In the genomic region with DNA sequence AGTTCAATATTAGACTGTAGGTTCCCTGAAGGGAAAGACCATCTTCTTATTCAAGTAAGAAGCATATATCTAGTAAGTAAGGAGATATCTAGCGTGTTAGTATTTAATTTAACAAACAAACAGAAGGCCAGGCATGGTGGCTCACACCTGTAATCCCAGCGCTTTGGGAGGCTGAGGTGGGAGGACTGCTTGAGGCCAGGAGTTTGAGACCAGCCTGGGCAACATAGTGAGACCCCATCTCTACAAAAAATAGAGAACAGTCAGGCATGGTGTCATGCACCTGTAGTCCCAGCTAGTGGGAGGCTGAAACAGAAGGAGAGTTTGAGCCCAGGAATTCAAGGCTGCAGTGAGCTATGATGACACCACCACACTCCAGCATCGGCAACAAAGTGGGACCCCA, we compare ENCODE assay signal across 6 cellular contexts. TPM values are rescaled to one million over a fixed set of nuclear protein-coding genes. Genes with fewer than 3 reads are reported as not detected.
DNase-seq lines count a peak whose midpoint lies in the region; ATAC-seq, FAIRE-seq and TF ChIP-seq lines count a peak whose summit lies in the region.
"Not testable (repeated sequence)": the region's sequence is repeated elsewhere in the genome, so short reads cannot be mapped to it uniquely, and the experiment has no call there.

No MANE protein-coding gene starts in this region.

- not testable (repeated sequence) for H3K27ac ChIP-seq in HEK293 (ENCODE audit: extremely low read depth, low read depth, low read length); K562 (ENCODE audit: extremely low read depth, low read depth, low read length); endodermal cell (ENCODE audit: low read depth, low read length); HepG2 (ENCODE audit: extremely low read length, insufficient read depth, low read length)

- DNase-seq in T-helper 2 cell treated with Interferon-gamma antibody and Interleukin-4, amounts not matched to agents 5 μg/mL and 100 μg/mL, for 36 hours (ENCODE audit: low spot score); WTC11 (ENCODE audit: low spot score); K562 (ENCODE audit: extremely low read depth in 1 of 4, low spot score in 3 of 4); endodermal cell; HepG2 (ENCODE audit: low spot score): not testable (repeated sequence)

- H3K9me3 Mint-ChIP-seq in T-helper 2 cell treated with Interferon-gamma antibody and Interleukin-4, amounts not matched to agents 5 μg/mL and 100 μg/mL, for 36 hours, result not testable (repeated sequence)
- H3K9me3 Mint-ChIP-seq in WTC11 (peaks cover 12% of the 10 kb centered on the region; the same call in 1 of the 2 replicates), endodermal cell (peaks cover 13% of the 10 kb centered on the region)

- not testable (repeated sequence) for H3K9me3 ChIP-seq in HEK293 (ENCODE audit: control insufficient read depth, insufficient read depth, low read depth, low read length); K562 (replicated peaks; ENCODE audit: control insufficient read depth, insufficient read depth, low read depth, low read length); endodermal cell (ENCODE audit: control insufficient read depth, low read length); HepG2 (ENCODE audit: low read length)

- not testable (repeated sequence) for TF ChIP-seq POLR2A in K562 (conservative IDR thresholded peaks at IDR 0.05); HepG2 (IDR thresholded peaks at IDR 0.05; ENCODE audit: insufficient read depth in 1 of 2, low read depth in 2 of 2, low read length in 2 of 2)

- not testable (repeated sequence) for H3K4me3 Mint-ChIP-seq in T-helper 2 cell treated with Interferon-gamma antibody and Interleukin-4, amounts not matched to agents 5 μg/mL and 100 μg/mL, for 36 hours; WTC11; endodermal cell

- ATAC-seq in WTC11, K562, HepG2: not testable (repeated sequence)

- not testable (repeated sequence) for H3K4me3 ChIP-seq in HEK293 (ENCODE audit: low read depth, low read length); K562; endodermal cell (ENCODE audit: low read length); HepG2 (replicated peaks in 1 of 3; ENCODE audit: insufficient read depth in 1 of 3, low read depth in 2 of 3, low read length in 3 of 3)

- BruUV-seq in K562 (replicated peaks; lab: Mats Ljungman, UMichigan); HepG2 (replicated peaks; lab: Mats Ljungman, UMichigan): not testable (repeated sequence)

- not testable (repeated sequence) for FAIRE-seq in K562 (lab: Jason Lieb, UNC); HepG2 (lab: Jason Lieb, UNC)

- not testable (repeated sequence) for H3K36me3 ChIP-seq in HEK293 (ENCODE audit: control insufficient read depth in 2 of 2, insufficient read depth in 1 of 2, low read length in 2 of 2); HepG2 (replicated peaks in 1 of 2; ENCODE audit: control insufficient read depth in 1 of 2, insufficient read depth in 2 of 2, low read length in 2 of 2)
- H3K36me3 ChIP-seq in K562 (ENCODE audit: control insufficient read depth, insufficient read depth, low read length), result peaks cover 16% of the 10 kb centered on the region; the same call in 2 of the 3 replicates
- peaks cover 17% of the 10 kb centered on the region for H3K36me3 ChIP-seq in endodermal cell (ENCODE audit: control insufficient read depth, insufficient read depth, low read length)

- not testable (repeated sequence) for H3K9me1 ChIP-seq in K562 (ENCODE audit: control insufficient read depth, insufficient read depth, low read length)

- H3K79me2 ChIP-seq in K562 (ENCODE audit: control insufficient read depth, insufficient read depth, low read length), result peaks cover 19% of the 10 kb centered on the region
- not testable (repeated sequence) for H3K79me2 ChIP-seq in HepG2 (ENCODE audit: insufficient read depth, low read length)

- not testable (repeated sequence) for H3K27me3 ChIP-seq in K562 (ENCODE audit: control insufficient read depth in 2 of 2, insufficient read depth in 2 of 2, low read length in 2 of 2); endodermal cell (ENCODE audit: control insufficient read depth, insufficient read depth, low read length, poor library complexity, severe bottlenecking); HepG2 (ENCODE audit: control insufficient read depth in 1 of 2, insufficient read depth in 2 of 2, low read length in 2 of 2)

- not testable (repeated sequence) for TF ChIP-seq RAD21 in K562 (CRISPR knock-in tag; conservative IDR thresholded peaks at IDR 0.05 in 1 of 2, IDR thresholded peaks at IDR 0.05 in 1 of 2); HepG2 (CRISPR knock-in tag; IDR thresholded peaks at IDR 0.05)

- not testable (repeated sequence) for H3K4me1 ChIP-seq in HEK293 (ENCODE audit: control insufficient read depth, insufficient read depth, low read length); K562 (replicated peaks in 1 of 2; ENCODE audit: control insufficient read depth in 2 of 2, insufficient read depth in 2 of 2, low read length in 2 of 2); endodermal cell (ENCODE audit: control insufficient read depth, insufficient read depth, low read length); HepG2 (ENCODE audit: insufficient read depth, low read length)

- 100% methylated on average over 3 of the region's 3 CpGs for WGBS in K562 (ENCODE audit: insufficient coverage, low coverage, missing lambda C conversion rate)
- 97 to 100% methylated on average over 1 to 3 of the region's 3 CpGs for WGBS in endodermal cell (ENCODE audit: insufficient coverage in 1 of 2, insufficient read length in 1 of 2), 2 experiments
- 95% methylated on average over 3 of the region's 3 CpGs for WGBS in HepG2 (ENCODE audit: low lambda C conversion rate)

- POLR2A ChIA-PET in HEK293 (lab: Yijun Ruan, JAX), result interaction anchor here (0.6 kb wide), 1 partner anchor 23 kb away, joined by 5 read pairs; no protein-coding TSS in a partner anchor
- POLR2A ChIA-PET in WTC11 (lab: Charles Lee), result interaction anchor here (1.1 kb wide), 1 partner anchor 27 kb away, joined by 3 read pairs; a partner anchor contains a TSS
- POLR2A ChIA-PET in K562 (lab: Yijun Ruan, JAX), result interaction anchor here (0.6 kb wide), 1 partner anchor 45 kb away, joined by 3 read pairs; no protein-coding TSS in a partner anchor
- POLR2A ChIA-PET in HepG2 (lab: Yijun Ruan, JAX), result not testable (repeated sequence)

- H2AFZ ChIP-seq in K562 (ENCODE audit: low read depth, low read length); HepG2 (ENCODE audit: low read length): not testable (repeated sequence)

- in situ Hi-C loops in K562 (cut with MboI); HepG2 (cut with HindIII; ENCODE audit: extremely low pct_ligation_motif_present, low pct_unique_long_range_greater_than_20kb): not testable (repeated sequence)

- not testable (repeated sequence) for TF ChIP-seq CTCF in HEK293 (tag by site-specific recombination; IDR thresholded peaks at IDR 0.05); WTC11 (IDR thresholded peaks at IDR 0.05); K562 (IDR thresholded peaks at IDR 0.05 in 2 of 3, conservative IDR thresholded peaks at IDR 0.05 in 1 of 3; ENCODE audit: insufficient read depth in 2 of 3, low read depth in 1 of 3, low read length in 3 of 3); endodermal cell (conservative IDR thresholded peaks at IDR 0.05); HepG2 (CRISPR knock-in tag; IDR thresholded peaks at IDR 0.05)

- not testable (repeated sequence) for H4K20me1 ChIP-seq in K562 (replicated peaks; ENCODE audit: control insufficient read depth, insufficient read depth, low read length); HepG2 (ENCODE audit: insufficient read depth, low read length)

- H3K9ac ChIP-seq in K562 (ENCODE audit: insufficient read depth in 1 of 2, low read depth in 2 of 2, low read length in 2 of 2); endodermal cell (ENCODE audit: extremely low read depth, low read length, poor library complexity, severe bottlenecking); HepG2 (ENCODE audit: insufficient read depth, low read depth, low read length): not testable (repeated sequence)

- not testable (repeated sequence) for H3K4me2 ChIP-seq in K562 (ENCODE audit: insufficient read depth, low read length); HepG2 (ENCODE audit: low read depth, low read length)

- intact Hi-C loops in K562 (cut with micrococcal nuclease); HepG2 (cut with micrococcal nuclease; ENCODE audit: unreplicated experiment): not testable (repeated sequence)

- peak overlapping the region; percentile 6 for H3K27ac Mint-ChIP-seq in T-helper 2 cell treated with Interferon-gamma antibody and Interleukin-4, amounts not matched to agents 5 μg/mL and 100 μg/mL, for 36 hours
- H3K27ac Mint-ChIP-seq in WTC11, result 0 out of 2 replicates have a peak overlapping the region, but pooled peaks have one; percentile 47
- peak overlapping the region; percentile 63 for H3K27ac Mint-ChIP-seq in endodermal cell

- CTCF ChIA-PET in HEK293 (lab: Yijun Ruan, JAX), result interaction anchor here (0.6 to 1.3 kb wide), 3 partner anchors 14 to 255 kb away, joined by 3 to 11 read pairs (median 3); no protein-coding TSS in a partner anchor
- CTCF ChIA-PET in WTC11 (lab: Charles Lee); K562 (lab: Yijun Ruan, JAX; ENCODE audit: low intra/inter-chr PET ratio); HepG2 (lab: Yijun Ruan, JAX; ENCODE audit: low intra/inter-chr PET ratio, low total read pairs): not testable (repeated sequence)

- not testable (repeated sequence) for H3K4me1 Mint-ChIP-seq in T-helper 2 cell treated with Interferon-gamma antibody and Interleukin-4, amounts not matched to agents 5 μg/mL and 100 μg/mL, for 36 hours (ENCODE audit: low read depth)
- H3K4me1 Mint-ChIP-seq in WTC11 (peaks cover 32% of the 10 kb centered on the region), endodermal cell (peaks cover 25% of the 10 kb centered on the region)

- H3K36me3 Mint-ChIP-seq in T-helper 2 cell treated with Interferon-gamma antibody and Interleukin-4, amounts not matched to agents 5 μg/mL and 100 μg/mL, for 36 hours (ENCODE audit: low read depth), result peaks cover 27% of the 10 kb centered on the region
- H3K36me3 Mint-ChIP-seq in WTC11, result peaks cover 24% of the 10 kb centered on the region
- peaks cover 31% of the 10 kb centered on the region for H3K36me3 Mint-ChIP-seq in endodermal cell (ENCODE audit: low read depth)

- H3K27me3 Mint-ChIP-seq in T-helper 2 cell treated with Interferon-gamma antibody and Interleukin-4, amounts not matched to agents 5 μg/mL and 100 μg/mL, for 36 hours (ENCODE audit: low read depth); WTC11 (ENCODE audit: low read depth); endodermal cell (ENCODE audit: insufficient read depth): not testable (repeated sequence)

- not testable (repeated sequence) for TF ChIP-seq EP300 in K562 (IDR thresholded peaks at IDR 0.05; ENCODE audit: low read length); HepG2 (IDR thresholded peaks at IDR 0.05; ENCODE audit: low read depth in 2 of 2, low read length in 2 of 2); HepG2 (CRISPR knock-in tag; IDR thresholded peaks at IDR 0.05; ENCODE audit: borderline replicate concordance)

RNA-seq across cellular contexts. Expression of a gene that starts 27.3 kb away (rescaled TPM):
- total RNA-seq in WTC11 (2021) (35.5 to 42.2 TPM (median 38.0 TPM) in 3 replicates), K562 (2014; rRNA removed) (14.4 and 14.9 TPM in 2 replicates), K562 (2014; rRNA removed; fragmentation: Illumina TruSeq; extraction: Trizol) (28.1 and 31.6 TPM in 2 replicates), K562 (2015; rRNA removed; fragmentation: Illumina TruSeq; extraction: Trizol) (20.0 and 20.7 TPM in 2 replicates), K562 (2021) (23.2 and 27.5 TPM in 2 replicates), endodermal cell (10 to 100 TPM; 26.8 to 47.6 TPM), HepG2 (2016; rRNA removed; fragmentation: Illumina TruSeq; extraction: Trizol) (10.0 and 15.6 TPM in 2 replicates)
- 17.6 and 33.2 TPM in 2 replicates for total RNA-seq in K562 (2011; cell fraction: chromatin; rRNA removed; ENCODE audit: low replicate concordance)
- total RNA-seq in K562 (2011; cell fraction: nucleolus; rRNA removed), result 11.2 and 15.7 TPM in 2 replicates
- total RNA-seq in K562 (2011; cell fraction: nucleoplasm; rRNA removed), result 26.4 and 33.4 TPM in 2 replicates
- polyA plus RNA-seq in K562 (2011; rRNA removed) (49.5 and 50.2 TPM in 2 replicates), K562 (2014; fragmentation: Illumina TruSeq; extraction: Trizol) (21.1 and 26.8 TPM in 2 replicates), K562 (2014; fragmentation: Nextera tagmentation; extraction: Ambion mirVana) (10 to 100 TPM; 14.8 to 27.4 TPM), K562 (2014; rRNA removed) (19.8 and 20.1 TPM in 2 replicates), HepG2 (2011; rRNA removed) (4.3 and 7.6 TPM in 2 replicates)
- 10.7 and 25.6 TPM in 2 replicates for polyA plus RNA-seq in K562 (2011; cell fraction: cytosol; rRNA removed)
- polyA plus RNA-seq in K562 (2011; cell fraction: nucleus; rRNA removed), result 25.2 and 45.5 TPM in 2 replicates
- 13.6 and 20.7 TPM in 2 replicates for polyA plus RNA-seq in K562 (2012)
- polyA minus RNA-seq in K562 (2011; rRNA and poly(A)+ RNA removed), result 36.4 and 39.9 TPM in 2 replicates
- 18.9 and 23.6 TPM in 2 replicates for polyA minus RNA-seq in K562 (2011; cell fraction: cytosol; rRNA and poly(A)+ RNA removed)
- 7.1 and 17.2 TPM in 2 replicates for polyA minus RNA-seq in K562 (2011; cell fraction: nucleus; rRNA and poly(A)+ RNA removed)
- 31.1 TPM for polyA plus RNA-seq in endodermal cell (2013, experiment 1 of 2)
- 30.3 TPM for polyA plus RNA-seq in endodermal cell (2013, experiment 2 of 2)
- 2.8 and 5.8 TPM in 2 replicates for total RNA-seq in HepG2 (2016; cell fraction: cytosol; rRNA removed; fragmentation: Illumina TruSeq; extraction: Trizol; ENCODE audit: low read depth)
- 9.8 and 13.9 TPM in 2 replicates for total RNA-seq in HepG2 (2016; cell fraction: insoluble cytoplasmic fraction; rRNA removed; fragmentation: Illumina TruSeq; extraction: Trizol)
- 3.2 and 4.3 TPM in 2 replicates for total RNA-seq in HepG2 (2016; cell fraction: membrane; rRNA removed; fragmentation: Illumina TruSeq; extraction: Trizol)
- 7.9 and 8.8 TPM in 2 replicates for total RNA-seq in HepG2 (2016; cell fraction: nucleus; rRNA removed; fragmentation: Illumina TruSeq; extraction: Trizol)
- polyA plus RNA-seq in HepG2 (2011; cell fraction: cytosol; rRNA removed), result 4.0 and 4.3 TPM in 2 replicates
- 5.0 and 5.6 TPM in 2 replicates for polyA plus RNA-seq in HepG2 (2011; cell fraction: nucleus; rRNA removed)
- 3.6 and 5.3 TPM in 2 replicates for polyA plus RNA-seq in HepG2 (2012)
- polyA plus RNA-seq in HepG2 (2016; cell fraction: cytosol; fragmentation: Illumina TruSeq; extraction: Trizol; ENCODE audit: low read depth), result 0.28 and 0.32 TPM in 2 replicates
- polyA plus RNA-seq in HepG2 (2016; cell fraction: insoluble cytoplasmic fraction; fragmentation: Illumina TruSeq; extraction: Trizol; ENCODE audit: low read depth), result 9.9 and 10.1 TPM in 2 replicates
- polyA plus RNA-seq in HepG2 (2016; cell fraction: membrane; fragmentation: Illumina TruSeq; extraction: Trizol; ENCODE audit: low read depth), result 0.65 and 0.99 TPM in 2 replicates
- polyA plus RNA-seq in HepG2 (2016; cell fraction: nucleus; fragmentation: Illumina TruSeq; extraction: Trizol; ENCODE audit: insufficient read depth, low read depth), result 9.3 and 11.2 TPM in 2 replicates
- polyA minus RNA-seq in HepG2 (2011; rRNA and poly(A)+ RNA removed; ENCODE audit: low replicate concordance), result 4.6 and 10.2 TPM in 2 replicates
- polyA minus RNA-seq in HepG2 (2011; cell fraction: cytosol; rRNA and poly(A)+ RNA removed), result 4.4 and 6.0 TPM in 2 replicates
- polyA minus RNA-seq in HepG2 (2011; cell fraction: nucleus; rRNA and poly(A)+ RNA removed), result 6.2 and 6.3 TPM in 2 replicates

RNA-seq across cellular contexts. Expression of a gene that starts 54.0 kb away (rescaled TPM):
- total RNA-seq in WTC11 (2021) (7.0 to 8.2 TPM (median 7.6 TPM) in 3 replicates), K562 (2014; rRNA removed) (2.4 and 2.7 TPM in 2 replicates), K562 (2014; rRNA removed; fragmentation: Illumina TruSeq; extraction: Trizol) (1.4 and 1.7 TPM in 2 replicates), K562 (2015; rRNA removed; fragmentation: Illumina TruSeq; extraction: Trizol) (1.4 and 1.6 TPM in 2 replicates), K562 (2021) (4.6 and 4.7 TPM in 2 replicates), endodermal cell (1 to 10 TPM; 6.5 to 7.3 TPM), HepG2 (2016; rRNA removed; fragmentation: Illumina TruSeq; extraction: Trizol) (1.3 and 2.3 TPM in 2 replicates)
- 1.5 and 3.3 TPM in 2 replicates for total RNA-seq in K562 (2011; cell fraction: chromatin; rRNA removed; ENCODE audit: low replicate concordance)
- 3.5 and 5.1 TPM in 2 replicates for total RNA-seq in K562 (2011; cell fraction: nucleolus; rRNA removed)
- total RNA-seq in K562 (2011; cell fraction: nucleoplasm; rRNA removed), result 2.3 and 2.4 TPM in 2 replicates
- polyA plus RNA-seq in K562 (2011; rRNA removed) (1.2 and 1.3 TPM in 2 replicates), K562 (2014; fragmentation: Illumina TruSeq; extraction: Trizol) (0.67 and 1.7 TPM in 2 replicates), K562 (2014; fragmentation: Nextera tagmentation; extraction: Ambion mirVana) (under 1 TPM; 0.11 to 0.17 TPM), K562 (2014; rRNA removed) (2.3 and 2.4 TPM in 2 replicates), HepG2 (2011; rRNA removed) (1.7 TPM in 2 replicates)
- 1.0 and 2.9 TPM in 2 replicates for polyA plus RNA-seq in K562 (2011; cell fraction: cytosol; rRNA removed)
- 2.0 and 2.1 TPM in 2 replicates for polyA plus RNA-seq in K562 (2011; cell fraction: nucleus; rRNA removed)
- polyA plus RNA-seq in K562 (2012), result 2.8 and 3.2 TPM in 2 replicates
- polyA minus RNA-seq in K562 (2011; rRNA and poly(A)+ RNA removed), result 1.6 and 2.6 TPM in 2 replicates
- polyA minus RNA-seq in K562 (2011; cell fraction: cytosol; rRNA and poly(A)+ RNA removed), result 3.1 and 3.4 TPM in 2 replicates
- polyA minus RNA-seq in K562 (2011; cell fraction: nucleus; rRNA and poly(A)+ RNA removed), result 3.8 and 5.1 TPM in 2 replicates
- polyA plus RNA-seq in endodermal cell (2013, experiment 1 of 2), result 3.2 TPM
- polyA plus RNA-seq in endodermal cell (2013, experiment 2 of 2), result 2.2 TPM
- 0.53 and 0.71 TPM in 2 replicates for total RNA-seq in HepG2 (2016; cell fraction: cytosol; rRNA removed; fragmentation: Illumina TruSeq; extraction: Trizol; ENCODE audit: low read depth)
- total RNA-seq in HepG2 (2016; cell fraction: insoluble cytoplasmic fraction; rRNA removed; fragmentation: Illumina TruSeq; extraction: Trizol), result 1.4 and 2.4 TPM in 2 replicates
- total RNA-seq in HepG2 (2016; cell fraction: membrane; rRNA removed; fragmentation: Illumina TruSeq; extraction: Trizol), result 1.2 and 1.3 TPM in 2 replicates
- 2.1 and 2.5 TPM in 2 replicates for total RNA-seq in HepG2 (2016; cell fraction: nucleus; rRNA removed; fragmentation: Illumina TruSeq; extraction: Trizol)
- 1.2 and 1.6 TPM in 2 replicates for polyA plus RNA-seq in HepG2 (2011; cell fraction: cytosol; rRNA removed)
- polyA plus RNA-seq in HepG2 (2011; cell fraction: nucleus; rRNA removed), result 1.4 and 1.8 TPM in 2 replicates
- 1.6 TPM in 2 replicates for polyA plus RNA-seq in HepG2 (2012)
- polyA plus RNA-seq in HepG2 (2016; cell fraction: cytosol; fragmentation: Illumina TruSeq; extraction: Trizol; ENCODE audit: low read depth), result 0.20 and 0.28 TPM in 2 replicates
- 1.5 and 2.1 TPM in 2 replicates for polyA plus RNA-seq in HepG2 (2016; cell fraction: insoluble cytoplasmic fraction; fragmentation: Illumina TruSeq; extraction: Trizol; ENCODE audit: low read depth)
- 0.54 and 0.77 TPM in 2 replicates for polyA plus RNA-seq in HepG2 (2016; cell fraction: membrane; fragmentation: Illumina TruSeq; extraction: Trizol; ENCODE audit: low read depth)
- polyA plus RNA-seq in HepG2 (2016; cell fraction: nucleus; fragmentation: Illumina TruSeq; extraction: Trizol; ENCODE audit: insufficient read depth, low read depth), result 0.97 and 2.2 TPM in 2 replicates
- 1.8 and 4.0 TPM in 2 replicates for polyA minus RNA-seq in HepG2 (2011; rRNA and poly(A)+ RNA removed; ENCODE audit: low replicate concordance)
- 2.5 and 2.7 TPM in 2 replicates for polyA minus RNA-seq in HepG2 (2011; cell fraction: cytosol; rRNA and poly(A)+ RNA removed)
- 4.5 and 7.1 TPM in 2 replicates for polyA minus RNA-seq in HepG2 (2011; cell fraction: nucleus; rRNA and poly(A)+ RNA removed)

Comparison
In these comparisons a context has a peak if more than half of its experiments do, and no peak if none do; other contexts are left out.
1. H3K27ac Mint-ChIP-seq: peak in every context shown above with its lines; median percentile 63 in endodermal cell; 47 in WTC11; 6 in T-helper 2 cell treated with Interferon-gamma antibody and Interleukin-4, amounts not matched to agents 5 μg/mL and 100 μg/mL, for 36 hours.